In the genomic region with DNA sequence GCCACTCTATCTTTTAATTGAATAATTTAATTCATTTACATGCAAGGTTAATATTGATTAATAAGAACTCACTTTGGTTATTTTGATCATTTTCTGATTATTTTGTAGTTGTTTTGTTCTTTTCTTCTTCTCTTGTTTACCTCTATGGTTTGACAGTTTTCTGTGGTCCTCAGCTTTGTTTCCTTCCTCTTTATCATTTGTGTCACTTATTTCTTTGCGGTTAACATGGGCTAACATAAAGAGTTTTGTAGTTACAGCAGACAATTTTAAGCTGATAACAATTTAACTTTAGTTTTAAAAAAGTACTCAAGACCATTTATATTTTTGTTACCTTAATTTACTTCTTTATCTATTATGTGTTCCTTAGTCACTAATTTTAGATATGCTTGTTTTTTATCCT, we compare ENCODE assay signal across 20 cellular contexts.
"Had no signal": no experiment of that assay in that cellular context is flagged by ENCODE, and none has a peak within 500 bp of the region (broad histone marks: within the 10 kb centered on the region; RNA-seq: fewer than 3 reads in every experiment).

No MANE protein-coding gene starts in this region.

- H3K4me1 Mint-ChIP-seq: stimulated activated memory B cell treated with anti-CD40 and anti-IgM and Interleukin-4, amounts not matched to agents 10 μg/mL and 1 μg/mL and 100 μg/mL, for 72 hours had no signal

- H3K27ac Mint-ChIP-seq: dendritic cell treated with granulocyte-macrophage colony-stimulating factor and Interleukin-4, amounts not matched to agents 40 ng/mL and 50 ng/mL, for 4 days; effector memory CD8-positive, alpha-beta T cell; naive B cell; stimulated activated memory B cell treated with anti-CD40 and anti-IgM and Interleukin-4, amounts not matched to agents 10 μg/mL and 1 μg/mL and 100 μg/mL, for 72 hours; stimulated activated naive CD8-positive, alpha-beta T cell treated with anti-CD3 and anti-CD28 coated beads, Interleukin-15, Interleukin-2, amounts not matched to agents 100 ng/mL and 50 ng/mL, for 24 hours had no signal

- H3K27me3 Mint-ChIP-seq: dendritic cell treated with granulocyte-macrophage colony-stimulating factor and Interleukin-4, amounts not matched to agents 40 ng/mL and 50 ng/mL, for 4 days; effector memory CD8-positive, alpha-beta T cell; naive B cell; stimulated activated memory B cell treated with anti-CD40 and anti-IgM and Interleukin-4, amounts not matched to agents 10 μg/mL and 1 μg/mL and 100 μg/mL, for 72 hours; stimulated activated naive CD8-positive, alpha-beta T cell treated with anti-CD3 and anti-CD28 coated beads, Interleukin-15, Interleukin-2, amounts not matched to agents 100 ng/mL and 50 ng/mL, for 24 hours had no signal

- ATAC-seq: effector memory CD8-positive, alpha-beta T cell; gastroesophageal sphincter; left colon; left ventricle myocardium superior; sciatic nerve; stimulated activated memory B cell treated with anti-CD40 and anti-IgM and Interleukin-4, amounts not matched to agents 10 μg/mL and 1 μg/mL and 100 μg/mL, for 72 hours had no signal

- H3K36me3 Mint-ChIP-seq: naive B cell; stimulated activated memory B cell treated with anti-CD40 and anti-IgM and Interleukin-4, amounts not matched to agents 10 μg/mL and 1 μg/mL and 100 μg/mL, for 72 hours had no signal

- H3K4me3 Mint-ChIP-seq: dendritic cell treated with granulocyte-macrophage colony-stimulating factor and Interleukin-4, amounts not matched to agents 40 ng/mL and 50 ng/mL, for 4 days; effector memory CD8-positive, alpha-beta T cell; naive B cell; stimulated activated memory B cell treated with anti-CD40 and anti-IgM and Interleukin-4, amounts not matched to agents 10 μg/mL and 1 μg/mL and 100 μg/mL, for 72 hours; stimulated activated naive CD8-positive, alpha-beta T cell treated with anti-CD3 and anti-CD28 coated beads, Interleukin-15, Interleukin-2, amounts not matched to agents 100 ng/mL and 50 ng/mL, for 24 hours had no signal

- DNase-seq: effector memory CD8-positive, alpha-beta T cell; esophagus squamous epithelium; foreskin fibroblast; glutamatergic neuron; left colon; left ventricle myocardium superior; mesendoderm; naive B cell; spleen; stimulated activated CD4-positive, alpha-beta T cell treated with anti-CD3 and anti-CD28 coated beads, Interleukin-15, amount 100 ng/mL, for 24 hours; stimulated activated CD4-positive, alpha-beta T cell treated with anti-CD3 and anti-CD28 coated beads, Interleukin-1b, Interleukin-23, amount 100 ng/mL, for 48 hours; stimulated activated CD4-positive, alpha-beta T cell treated with anti-CD3 and anti-CD28 coated beads, Interleukin-4, amount 100 ng/mL, for 24 hours; tibial artery; upper lobe of left lung; uterus had no signal
